In the genomic region with DNA sequence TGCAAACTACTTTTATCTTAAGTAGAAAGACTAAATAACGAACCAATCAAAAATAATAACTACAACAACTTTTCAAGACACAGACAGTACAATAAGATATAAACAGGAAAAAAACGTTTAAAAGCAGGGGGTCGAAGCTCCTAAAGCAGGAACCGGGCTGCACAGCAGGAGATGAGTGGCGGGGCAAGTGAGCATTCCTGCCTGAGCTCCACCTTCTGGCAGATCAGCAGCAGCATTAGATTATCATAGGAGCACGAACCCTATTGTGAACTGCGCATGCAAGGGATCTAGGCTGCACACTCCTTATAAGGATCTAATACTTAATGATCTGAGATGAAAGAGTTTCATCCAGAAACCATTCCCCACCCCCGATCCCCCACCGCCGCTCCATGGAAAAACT, we compare ENCODE assay signal across 23 cellular contexts.
DNase-seq lines count a peak whose midpoint lies in the region; ATAC-seq and TF ChIP-seq lines count a peak whose summit lies in the region.
"Had no signal": no experiment of that assay in that cellular context is flagged by ENCODE, and none has a peak within 500 bp of the region (broad histone marks: within the 10 kb centered on the region; RNA-seq: fewer than 3 reads in every experiment).

No MANE protein-coding gene starts in this region.

- H3K9me2 ChIP-seq in hepatocyte (replicated peaks; ENCODE audit: insufficient read depth): no peaks in the 10 kb centered on the region

- intact Hi-C loops in Calu3 (cut with micrococcal nuclease; ENCODE audit: unreplicated experiment) (loop anchor here (10.0 kb wide), 1 partner anchor 413 kb away; no protein-coding TSS in a partner anchor), spleen (cut with DNase I; ENCODE audit: low total_unique reads) (no loop called here)

- H3K9me3 ChIP-seq in SJCRH30 (replicated peaks) (no peaks in the 10 kb centered on the region), hepatocyte (ENCODE audit: low read depth) (no peaks in the 10 kb centered on the region), spleen (no peaks in the 10 kb centered on the region)
- H3K9me3 ChIP-seq: heart right ventricle, left ventricle myocardium inferior had no signal

- no TSS peak for BruUV-seq in Calu3 (replicated peaks; lab: Mats Ljungman, UMichigan)

- H3K36me3 ChIP-seq in SJCRH30 (no peaks in the 10 kb centered on the region), hepatocyte (replicated peaks; ENCODE audit: insufficient read depth, low read depth) (no peaks in the 10 kb centered on the region), spleen (no peaks in the 10 kb centered on the region)
- H3K36me3 ChIP-seq: heart right ventricle, left ventricle myocardium inferior, WERI-Rb-1 had no signal

- no peaks in the 10 kb centered on the region for H3K4me1 Mint-ChIP-seq in Calu3 (ENCODE audit: low read depth, unreplicated experiment)
- H3K4me1 Mint-ChIP-seq: CD8-positive, alpha-beta memory T cell; immature natural killer cell; nephron had no signal

- H3K4me2 ChIP-seq in hepatocyte: no peak overlapping the region

- H3K4me3 ChIP-seq in SJCRH30: no peak overlapping the region
- H3K4me3 ChIP-seq in hepatocyte: no peak overlapping the region
- H3K4me3 ChIP-seq in spleen: no peak overlapping the region
- H3K4me3 ChIP-seq: heart right ventricle, left ventricle myocardium inferior had no signal

- no peak overlapping the region for H2AFZ ChIP-seq in hepatocyte

- no peak for TF ChIP-seq CTCF in Calu3 (IDR thresholded peaks at IDR 0.05; ENCODE audit: unreplicated experiment)
- TF ChIP-seq CTCF in hepatocyte (IDR thresholded peaks at IDR 0.05; ENCODE audit: poor library complexity): no peak
- no peak for TF ChIP-seq CTCF in spleen (IDR thresholded peaks at IDR 0.05 in 8 of 11, conservative IDR thresholded peaks at IDR 0.05 in 3 of 11)

- no peak for ATAC-seq in HG02642 (IDR thresholded peaks at IDR 0.05; ENCODE audit: poor library complexity, unreplicated experiment)
- ATAC-seq: heart right ventricle had no signal

- H4K20me1 ChIP-seq in hepatocyte (ENCODE audit: insufficient read depth, poor library complexity, severe bottlenecking): no peaks in the 10 kb centered on the region

- H3K27ac Mint-ChIP-seq in Calu3 (ENCODE audit: unreplicated experiment): no peak overlapping the region
- H3K27ac Mint-ChIP-seq: CD8-positive, alpha-beta memory T cell; immature natural killer cell; nephron; progenitor cell of endocrine pancreas had no signal

- in situ Hi-C loops in KBM-7 (cut with MboI; ENCODE audit: low pct_unique_long_range_greater_than_20kb, low sequenced_read_pairs): loop anchor here (25.0 kb wide), 2 partner anchors 200 to 400 kb away; no protein-coding TSS in a partner anchor

- H3K79me2 ChIP-seq in hepatocyte: no peaks in the 10 kb centered on the region

- H3K27me3 ChIP-seq in SJCRH30 (no peaks in the 10 kb centered on the region), hepatocyte (no peaks in the 10 kb centered on the region), spleen (replicated peaks in 1 of 7) (peaks cover 0 to 4% (median 0%) of the 10 kb centered on the region in 7 donors)

- no peak for TF ChIP-seq POLR2A in spleen (IDR thresholded peaks at IDR 0.05)

- H3K4me1 ChIP-seq in SJCRH30 (no peaks in the 10 kb centered on the region), hepatocyte (ENCODE audit: insufficient read depth) (no peaks in the 10 kb centered on the region), spleen (no peaks in the 10 kb centered on the region)
- H3K4me1 ChIP-seq: heart right ventricle, left ventricle myocardium inferior had no signal

- CTCF ChIA-PET in Calu3 (lab: Charles Lee): no interaction called here

- H3K9me3 Mint-ChIP-seq in Calu3 (ENCODE audit: low read depth, unreplicated experiment): no peaks in the 10 kb centered on the region
- H3K9me3 Mint-ChIP-seq: immature natural killer cell had no signal

- H3K27ac ChIP-seq in SJCRH30 (no peak overlapping the region), hepatocyte (no peak overlapping the region), spleen (no peak overlapping the region)
- H3K27ac ChIP-seq: heart right ventricle, left ventricle myocardium inferior, WERI-Rb-1 had no signal

- H3K27me3 Mint-ChIP-seq in Calu3 (ENCODE audit: unreplicated experiment): peaks cover 58% of the 10 kb centered on the region

- WGBS in hepatocyte (ENCODE audit: low lambda C conversion rate, missing lambda C conversion rate): 53% methylated on average over 10 of the region's 10 CpGs
- WGBS in spleen, 5 donors: 50 to 58% (median 53%) methylated on average over 10 of the region's 10 CpGs

- no peak overlapping the region for H3K4me3 Mint-ChIP-seq in Calu3 (ENCODE audit: low read depth, unreplicated experiment)
- H3K4me3 Mint-ChIP-seq: CD8-positive, alpha-beta memory T cell; immature natural killer cell; nephron had no signal

- DNase-seq in Calu3: peak; percentile 5
- peak; percentile 14 for DNase-seq in KBM-7
- DNase-seq in SJCRH30: peak; percentile 8 to 15
- DNase-seq in hepatocyte (ENCODE audit: low spot score): peak; percentile 4
- DNase-seq in spleen: no peak
- DNase-seq in GM19240 (ENCODE audit: insufficient read length, low spot score): no peak
- DNase-seq: activated CD4-positive, alpha-beta T cell treated with anti-CD3 and anti-CD28 coated beads, Interleukin-2, amount 50 U/mL, for 4 hours; activated T-cell treated with anti-CD3 and anti-CD28 coated beads for 4 hours; CD8-positive, alpha-beta memory T cell; cortex of kidney; heart right ventricle; immature natural killer cell; left ventricle myocardium inferior; midbrain; MV-4-11; NCI-H187 treated with DMSO at 0.1 percent for 48 hours; NCI-H446 treated with DMSO at 0.1 percent for 48 hours; stimulated activated naive CD4-positive, alpha-beta T cell; T-helper 2 cell; WERI-Rb-1 had no signal

- no peaks in the 10 kb centered on the region for H3K36me3 Mint-ChIP-seq in Calu3 (ENCODE audit: insufficient read depth, unreplicated experiment)
- H3K36me3 Mint-ChIP-seq: immature natural killer cell had no signal

Comparison
In these comparisons a context has a peak if more than half of its experiments do, and no peak if none do; other contexts are left out.
1. DNase-seq: peak in Calu3 (single experiment), KBM-7 (single experiment), SJCRH30 (2 of 2) and hepatocyte (single experiment); none in spleen (single experiment) and GM19240 (single experiment).